In genomic region chr16:87582221-87582965, GRCh38 we compare ENCODE assay signal across 9 cellular contexts. TPM values are rescaled to one million over a fixed set of nuclear protein-coding genes. Genes with fewer than 3 reads are reported as not detected.
A peak's percentile ranks its signal among the peaks of the same experiment; 100 is the strongest.
DNase-seq lines count a peak whose midpoint lies in the region; ATAC-seq, FAIRE-seq and TF ChIP-seq lines count a peak whose summit lies in the region.
"Had no signal": no experiment of that assay in that cellular context is flagged by ENCODE, and none has a peak within 500 bp of the region (broad histone marks: within the 10 kb centered on the region; RNA-seq: fewer than 3 reads in every experiment).

No MANE protein-coding gene starts in this region.

- peaks cover 7% of the 10 kb centered on the region for H3K9me3 Mint-ChIP-seq in astrocyte (ENCODE audit: unreplicated experiment)
- no peaks in the 10 kb centered on the region for H3K9me3 Mint-ChIP-seq in T-helper 2 cell treated with Interferon-gamma antibody and Interleukin-4, amounts not matched to agents 5 μg/mL and 100 μg/mL, for 36 hours
- H3K9me3 Mint-ChIP-seq: activated naive CD8-positive, alpha-beta T cell treated with anti-CD3 and anti-CD28 coated beads, Interleukin-2, amount 50 U/mL, for 24 hours had no signal

- H3K9me3 ChIP-seq in astrocyte (ENCODE audit: insufficient read depth, low read depth, low read length) (no peaks in the 10 kb centered on the region), left ventricle myocardium inferior (replicated peaks) (no peaks in the 10 kb centered on the region)

- H3K4me1 ChIP-seq in astrocyte (ENCODE audit: insufficient read depth, low read length) (peaks cover 34% of the 10 kb centered on the region), left ventricle myocardium inferior (peaks cover 19% of the 10 kb centered on the region)

- H3K27me3 Mint-ChIP-seq in astrocyte (ENCODE audit: low read depth, unreplicated experiment) = peaks cover 4% of the 10 kb centered on the region
- peaks cover 15% of the 10 kb centered on the region for H3K27me3 Mint-ChIP-seq in T-helper 2 cell treated with Interferon-gamma antibody and Interleukin-4, amounts not matched to agents 5 μg/mL and 100 μg/mL, for 36 hours (ENCODE audit: low read depth)

- TF ChIP-seq CTCF in astrocyte (IDR thresholded peaks at IDR 0.05; ENCODE audit: insufficient read depth, low read depth, low read length) (no peak), left ventricle myocardium inferior (IDR thresholded peaks at IDR 0.05; ENCODE audit: borderline replicate concordance) (no peak)

- H3K4me3 ChIP-seq in astrocyte (ENCODE audit: insufficient read depth, low read depth, low read length) (peak overlapping the region; percentile 37), left ventricle myocardium inferior (peak overlapping the region; percentile 48)

- no peaks in the 10 kb centered on the region for H3K79me2 ChIP-seq in astrocyte (ENCODE audit: insufficient read depth, low read length)

- peak overlapping the region; percentile 85 for H3K9ac ChIP-seq in astrocyte (ENCODE audit: low read length)

- no peak for ATAC-seq in GM18868 (IDR thresholded peaks at IDR 0.05; ENCODE audit: unreplicated experiment)
- ATAC-seq: activated naive CD8-positive, alpha-beta T cell treated with anti-CD3 and anti-CD28 coated beads, Interleukin-2, amount 50 U/mL, for 24 hours had no signal

- intact Hi-C loops in left ventricle myocardium inferior (cut with micrococcal nuclease) = no loop called here

- H3K4me3 Mint-ChIP-seq in astrocyte (ENCODE audit: unreplicated experiment) = peak overlapping the region; percentile 57
- H3K4me3 Mint-ChIP-seq in T-helper 2 cell treated with Interferon-gamma antibody and Interleukin-4, amounts not matched to agents 5 μg/mL and 100 μg/mL, for 36 hours = no peak overlapping the region
- H3K4me3 Mint-ChIP-seq: activated naive CD8-positive, alpha-beta T cell treated with anti-CD3 and anti-CD28 coated beads, Interleukin-2, amount 50 U/mL, for 24 hours had no signal

- H3K27me3 ChIP-seq in astrocyte (ENCODE audit: insufficient read depth, low read length) (no peaks in the 10 kb centered on the region), left ventricle myocardium inferior (ENCODE audit: low read depth) (peaks cover 76% of the 10 kb centered on the region)

- H3K36me3 Mint-ChIP-seq in astrocyte (ENCODE audit: low read depth, unreplicated experiment) = no peaks in the 10 kb centered on the region
- H3K36me3 Mint-ChIP-seq in T-helper 2 cell treated with Interferon-gamma antibody and Interleukin-4, amounts not matched to agents 5 μg/mL and 100 μg/mL, for 36 hours (ENCODE audit: low read depth) = no peaks in the 10 kb centered on the region

- peak overlapping the region; percentile 96 for H3K27ac Mint-ChIP-seq in astrocyte (ENCODE audit: unreplicated experiment)
- no peak overlapping the region for H3K27ac Mint-ChIP-seq in T-helper 2 cell treated with Interferon-gamma antibody and Interleukin-4, amounts not matched to agents 5 μg/mL and 100 μg/mL, for 36 hours
- H3K27ac Mint-ChIP-seq: activated naive CD8-positive, alpha-beta T cell treated with anti-CD3 and anti-CD28 coated beads, Interleukin-2, amount 50 U/mL, for 24 hours had no signal

- H3K36me3 ChIP-seq in astrocyte (ENCODE audit: insufficient read depth, low read length) (no peaks in the 10 kb centered on the region), left ventricle myocardium inferior (no peaks in the 10 kb centered on the region)

- no peak for FAIRE-seq in astrocyte (lab: Jason Lieb, UNC)

- peaks cover 38% of the 10 kb centered on the region for H3K4me1 Mint-ChIP-seq in astrocyte (ENCODE audit: low read depth, unreplicated experiment)
- H3K4me1 Mint-ChIP-seq in T-helper 2 cell treated with Interferon-gamma antibody and Interleukin-4, amounts not matched to agents 5 μg/mL and 100 μg/mL, for 36 hours (ENCODE audit: low read depth) = no peaks in the 10 kb centered on the region

- H4K20me1 ChIP-seq in astrocyte (ENCODE audit: insufficient read depth, low read length) = no peaks in the 10 kb centered on the region

- peak overlapping the region; percentile 62 for H2AFZ ChIP-seq in astrocyte (ENCODE audit: low read depth, low read length)

- peak; percentile 78 for DNase-seq in ELR (ENCODE audit: low read depth)
- DNase-seq in astrocyte (ENCODE audit: low read depth) = peak; percentile 79
- peak; percentile 69 for DNase-seq in left ventricle myocardium inferior
- DNase-seq in retina = peak; percentile 42
- DNase-seq in pons (ENCODE audit: low spot score) = no peak
- no peak for DNase-seq in NCI-H82 (lab: John Stamatoyannopoulos, UW)
- DNase-seq in T-helper 2 cell treated with Interferon-gamma antibody and Interleukin-4, amounts not matched to agents 5 μg/mL and 100 μg/mL, for 36 hours (ENCODE audit: low spot score) = no peak
- DNase-seq: activated naive CD8-positive, alpha-beta T cell treated with anti-CD3 and anti-CD28 coated beads, Interleukin-2, amount 50 U/mL, for 24 hours had no signal

- peak overlapping the region; percentile 78 for H3K4me2 ChIP-seq in astrocyte (ENCODE audit: low read length)

- peak overlapping the region; percentile 97 for H3K27ac ChIP-seq in astrocyte (ENCODE audit: low read depth, low read length)
- peak overlapping the region; percentile 88 for H3K27ac ChIP-seq in left ventricle myocardium inferior (replicated peaks)

RNA-seq across cellular contexts. Expression of gene JPH3, which starts 19.9 kb away (rescaled TPM):
- total RNA-seq in astrocyte = 8.6 and 9.3 TPM in 2 replicates
- total RNA-seq in left ventricle myocardium inferior = 0.14 TPM

Comparison
In these comparisons a context has a peak if more than half of its experiments do, and no peak if none do; other contexts are left out.
1. DNase-seq: peak in ELR (single experiment), astrocyte (single experiment), left ventricle myocardium inferior (single experiment) and retina (single experiment); none in pons (single experiment), NCI-H82 (single experiment) and T-helper 2 cell treated with Interferon-gamma antibody and Interleukin-4, amounts not matched to agents 5 μg/mL and 100 μg/mL, for 36 hours (single experiment).